In the genomic region with DNA sequence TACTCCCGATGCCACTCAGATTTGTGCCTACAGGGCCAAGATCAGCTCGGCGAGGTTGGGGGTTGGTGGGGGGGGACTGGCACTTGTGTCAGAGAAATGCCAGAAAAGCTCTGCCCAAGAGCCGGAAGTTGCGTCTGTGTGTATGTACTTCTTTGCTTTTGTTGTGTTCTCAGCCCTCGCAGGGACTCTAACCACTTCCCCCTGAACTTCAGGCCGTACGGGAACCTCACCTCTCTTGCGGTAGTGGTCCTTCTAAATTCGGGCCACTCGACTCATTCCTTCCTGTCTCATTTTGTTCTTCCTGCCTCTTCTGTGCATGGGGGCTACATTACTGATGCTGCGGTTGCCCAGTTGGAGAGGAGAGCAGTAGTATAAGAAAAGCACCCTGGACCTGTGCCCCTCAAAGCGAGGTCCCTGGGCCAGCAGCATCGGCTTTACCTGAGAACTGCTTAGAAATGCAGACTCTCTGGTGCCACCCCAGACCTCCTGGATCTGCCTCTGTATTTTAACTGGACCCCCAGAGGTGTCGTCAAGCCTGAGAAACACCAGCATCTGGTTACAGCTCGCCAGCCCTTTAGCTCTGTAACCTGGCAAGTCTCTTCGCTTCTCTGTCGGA, we compare ENCODE assay signal across 8 cellular contexts.
DNase-seq lines count a peak whose midpoint lies in the region; ATAC-seq and TF ChIP-seq lines count a peak whose summit lies in the region.

No MANE protein-coding gene starts in this region.

- POLR2A ChIA-PET in activated B cell treated with CpG ODN at 0.5 μM for 24 hours (lab: Charles Lee): interaction anchor here (1.0 kb wide), 1 partner anchor 147 kb away, joined by 5 read pairs; no protein-coding TSS in a partner anchor

- peak; percentile 90 for ATAC-seq in GM18498 (IDR thresholded peaks at IDR 0.05; ENCODE audit: unreplicated experiment)
- peak; percentile 81 for ATAC-seq in HG02852 (IDR thresholded peaks at IDR 0.05; ENCODE audit: unreplicated experiment)
- ATAC-seq in activated B cell treated with CpG ODN at 0.5 μM for 24 hours (ENCODE audit: low read depth): peak; percentile 71

- DNase-seq in activated B cell treated with CpG ODN at 0.5 μM for 24 hours (peak; percentile 16), germinal center (ENCODE audit: low spot score) (peak; percentile 31), superior temporal gyrus (ENCODE audit: extremely low spot score) (no peak), DMS153 (lab: John Stamatoyannopoulos, UW) (no peak), HCEC 1CT (no peak), NCI-H510A treated with DMSO at 0.1 percent for 48 hours (lab: John Stamatoyannopoulos, UW) (no peak)

- H3K27me3 Mint-ChIP-seq in activated B cell treated with CpG ODN at 0.5 μM for 24 hours: no peaks in the 10 kb centered on the region

- H3K36me3 Mint-ChIP-seq in activated B cell treated with CpG ODN at 0.5 μM for 24 hours (ENCODE audit: low read depth): no peaks in the 10 kb centered on the region

- H3K27ac Mint-ChIP-seq in activated B cell treated with CpG ODN at 0.5 μM for 24 hours: peak overlapping the region; percentile 83

- H3K4me3 Mint-ChIP-seq in activated B cell treated with CpG ODN at 0.5 μM for 24 hours: peak overlapping the region; percentile 69

- intact Hi-C loops in activated B cell treated with CpG ODN at 0.5 μM for 24 hours (cut with micrococcal nuclease): loop anchor here (5.0 kb wide), 1 partner anchor 36 kb away; no protein-coding TSS in a partner anchor

- H3K4me1 Mint-ChIP-seq in activated B cell treated with CpG ODN at 0.5 μM for 24 hours: peaks cover 23% of the 10 kb centered on the region

- H3K9me3 Mint-ChIP-seq in activated B cell treated with CpG ODN at 0.5 μM for 24 hours: no peaks in the 10 kb centered on the region

- TF ChIP-seq CTCF in activated B cell treated with CpG ODN at 0.5 μM for 24 hours (IDR thresholded peaks at IDR 0.05): no peak

- CTCF ChIA-PET in activated B cell treated with CpG ODN at 0.5 μM for 24 hours (lab: Charles Lee): no interaction called here

Comparison
In these comparisons a context has a peak if more than half of its experiments do, and no peak if none do; other contexts are left out.
1. DNase-seq: peak in activated B cell treated with CpG ODN at 0.5 μM for 24 hours (single experiment) and germinal center (single experiment); none in superior temporal gyrus (single experiment), DMS153 (single experiment), HCEC 1CT (single experiment) and NCI-H510A treated with DMSO at 0.1 percent for 48 hours (single experiment).
2. Peak in every context shown above with its lines, with median percentiles within 50 percentile points of each other: ATAC-seq.